8 cellular contexts compared by ENCODE assay signal in genomic region chr12:110279976-110280783, GRCh38. TPM values are rescaled to one million over a fixed set of nuclear protein-coding genes. Genes with fewer than 3 reads are reported as not detected.
DNase-seq lines count a peak whose midpoint lies in the region; ATAC-seq and TF ChIP-seq lines count a peak whose summit lies in the region.

No MANE protein-coding gene starts in this region.

- H3K27me3 Mint-ChIP-seq in activated naive CD8-positive, alpha-beta T cell, result no peaks in the 10 kb centered on the region

- in situ Hi-C loops in GM13977 (cut with MboI; ENCODE audit: low pct_unique_long_range_greater_than_20kb, low sequenced_read_pairs, unreplicated experiment), result no loop called here

- H3K4me1 ChIP-seq in PC-9 (replicated peaks; ENCODE audit: insufficient read depth) (peaks cover 27% of the 10 kb centered on the region), aorta (ENCODE audit: control insufficient read depth in 1 of 2, insufficient read depth in 2 of 2, low read length in 2 of 2) (peaks cover 0 to 4% of the 10 kb centered on the region in 2 donors)

- H2AFZ ChIP-seq in PC-9, result peak overlapping the region; percentile 95

- H3K9me3 ChIP-seq in PC-9 (ENCODE audit: insufficient read depth, low read depth), result no peaks in the 10 kb centered on the region
- no peaks in the 10 kb centered on the region for H3K9me3 ChIP-seq in aorta (ENCODE audit: control insufficient read depth, low read length)

- DNase-seq in GM13977 (ENCODE audit: low spot score), result peak; percentile 67
- DNase-seq in PC-9, result peak in 1 of 2 experiments; percentile 53
- DNase-seq in left ventricle myocardium superior, result peak; percentile 85
- DNase-seq in posterior vena cava (ENCODE audit: low spot score), result peak; percentile 86
- peak; percentile 72 to 87 for DNase-seq in aorta

- H3K4me2 ChIP-seq in PC-9, result peak overlapping the region; percentile 86

- no peak for TF ChIP-seq CTCF in 22Rv1 (IDR thresholded peaks at IDR 0.05)
- no peak for TF ChIP-seq CTCF in GM13977 (IDR thresholded peaks at IDR 0.05; ENCODE audit: extremely low read depth, insufficient read depth, missing control alignments)
- no peak; the same call in 1 of the 2 replicates for TF ChIP-seq CTCF in PC-9 (conservative IDR thresholded peaks at IDR 0.05)

- TSS peak; percentile 82 for BruUV-seq in PC-9 (replicated peaks; lab: Mats Ljungman, UMichigan)

- POLR2A ChIA-PET in PC-9 (lab: Charles Lee; ENCODE audit: unreplicated experiment), result interaction anchor here (0.6 to 1.3 kb wide), 8 partner anchors 11 to 137 kb away, joined by 3 to 16 read pairs (median 6); no protein-coding TSS in a partner anchor

- H3K79me2 ChIP-seq in PC-9 (ENCODE audit: low read depth), result peaks cover 37% of the 10 kb centered on the region

- no peaks in the 10 kb centered on the region for H3K9me2 ChIP-seq in PC-9 (ENCODE audit: insufficient read depth)

- 9 to 11% methylated on average over 25 of the region's 25 CpGs for WGBS in aorta, 2 donors

- H4K20me1 ChIP-seq in PC-9 (ENCODE audit: insufficient read depth), result peaks cover 29% of the 10 kb centered on the region

- CTCF ChIA-PET in PC-9 (lab: Charles Lee), result interaction anchor here (0.6 to 1.0 kb wide), 4 partner anchors 10 to 1903 kb away, joined by 3 to 7 read pairs (median 3); no protein-coding TSS in a partner anchor

- ATAC-seq in HG03342 (IDR thresholded peaks at IDR 0.05; ENCODE audit: unreplicated experiment) (peak; percentile 1), left ventricle myocardium superior (peak; percentile 69), aorta (ENCODE audit: low FRiP score) (peak; percentile 40)

- peak overlapping the region; percentile 88 for H3K27ac ChIP-seq in 22Rv1
- peak overlapping the region; percentile 58 for H3K27ac ChIP-seq in PC-9
- H3K27ac ChIP-seq in aorta (ENCODE audit: low read depth in 1 of 2, low read length in 2 of 2), result peak overlapping the region; percentile 95 to 96

- H3F3A ChIP-seq in PC-9 (ENCODE audit: insufficient read depth, low read depth), result peaks cover 20% of the 10 kb centered on the region

- peaks cover 13% of the 10 kb centered on the region for H3K36me3 Mint-ChIP-seq in activated naive CD8-positive, alpha-beta T cell

- H3K4me3 ChIP-seq in PC-9 (peak overlapping the region; percentile 88), aorta (ENCODE audit: low read length in 2 of 2) (peak overlapping the region; percentile 70 to 83)

- H3K4me3 Mint-ChIP-seq in activated naive CD8-positive, alpha-beta T cell, result peak overlapping the region; percentile 88

- H3K27ac Mint-ChIP-seq in activated naive CD8-positive, alpha-beta T cell, result peak overlapping the region; percentile 91

- H3K27me3 ChIP-seq in PC-9 (ENCODE audit: insufficient read depth, low read depth), result no peaks in the 10 kb centered on the region
- no peaks in the 10 kb centered on the region for H3K27me3 ChIP-seq in aorta (ENCODE audit: control insufficient read depth in 1 of 2, insufficient read depth in 2 of 2, low read length in 1 of 2)

- H3K36me3 ChIP-seq in PC-9 (ENCODE audit: low read depth) (peaks cover 29% of the 10 kb centered on the region), aorta (ENCODE audit: control insufficient read depth in 1 of 2, insufficient read depth in 2 of 2, low read length in 1 of 2) (peaks cover 0 to 2% of the 10 kb centered on the region in 2 donors)

- intact Hi-C loops in PC-9 (cut with micrococcal nuclease; ENCODE audit: unreplicated experiment) (loop anchor here (2.0 kb wide), 1 partner anchor 33 kb away; no protein-coding TSS in a partner anchor), left ventricle myocardium superior (cut with micrococcal nuclease) (no loop called here), posterior vena cava (cut with DNase I) (loop anchor here in 1 of 2 donors (10.0 kb wide), 1 partner anchor 175 kb away; no protein-coding TSS in a partner anchor), aorta (cut with DNase I) (loop anchor here (5.0 kb wide), 4 partner anchors 37 to 173 kb away; no protein-coding TSS in a partner anchor)

- H3K4me1 Mint-ChIP-seq in activated naive CD8-positive, alpha-beta T cell (ENCODE audit: low read depth), result peaks cover 41% of the 10 kb centered on the region

- H3K9me3 Mint-ChIP-seq in activated naive CD8-positive, alpha-beta T cell (ENCODE audit: low read depth), result no peaks in the 10 kb centered on the region

RNA-seq across cellular contexts. Expression of gene ATP2A2, which starts 0.9 kb away (rescaled TPM):
- total RNA-seq in PC-9 (2021) (127 and 154 TPM in 2 replicates), left ventricle myocardium superior (3,201 TPM), posterior vena cava (100 to 1,000 TPM; 222 to 263 TPM), aorta (100 to 1,000 TPM; 231 to 285 TPM)
- polyA plus RNA-seq in aorta, result 100 to 1,000 TPM in 1 of 2 donors, 10 to 100 TPM in 1; 41.3 to 104 TPM

Comparison
In these comparisons a context has a peak if more than half of its experiments do, and no peak if none do; other contexts are left out.
1. ATAC-seq: peak in every context shown above with its lines; median percentile 69 in left ventricle myocardium superior; 40 in aorta; 1 in HG03342.
2. RNA of gene ATP2A2, which starts 0.9 kb away (total RNA-seq): 3,201 TPM in left ventricle myocardium superior (single experiment); 231 to 285 TPM in aorta, 222 to 263 TPM in posterior vena cava and 127 to 154 TPM in PC-9; every median in the first group is over 10 times any median in the second.
3. Peak in every context shown above with its lines, with median percentiles within 50 percentile points of each other: H3K27ac ChIP-seq.